15 cellular contexts compared by ENCODE assay signal in the genomic region with DNA sequence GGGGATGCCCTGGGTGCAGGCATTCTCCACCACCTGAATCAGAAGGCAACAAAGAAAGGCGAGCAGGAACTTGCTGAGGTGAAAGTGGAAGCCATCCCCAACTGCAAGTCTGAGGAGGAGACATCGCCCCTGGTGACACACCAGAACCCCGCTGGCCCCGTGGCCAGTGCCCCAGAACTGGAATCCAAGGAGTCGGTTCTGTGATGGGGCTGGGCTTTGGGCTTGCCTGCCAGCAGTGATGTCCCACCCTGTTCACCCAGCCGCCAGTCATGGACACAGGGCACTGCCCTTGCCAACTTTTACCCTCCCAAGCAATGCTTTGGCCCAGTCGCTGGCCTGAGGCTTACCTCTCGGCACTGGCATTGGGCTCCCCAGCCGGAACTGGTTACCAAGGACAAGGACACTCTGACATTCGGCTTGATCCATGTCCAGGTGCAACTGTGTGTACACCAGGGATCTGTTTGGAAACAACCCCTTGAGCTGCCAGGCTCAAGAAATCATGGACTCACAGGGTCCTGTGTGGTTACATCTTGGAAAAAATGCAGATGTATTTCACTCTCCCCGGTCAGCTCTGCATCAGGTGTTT. TPM values are rescaled to one million over a fixed set of nuclear protein-coding genes. Genes with fewer than 3 reads are reported as not detected.
DNase-seq lines count a peak whose midpoint lies in the region; ATAC-seq, FAIRE-seq and TF ChIP-seq lines count a peak whose summit lies in the region.
"Had no signal": no experiment of that assay in that cellular context is flagged by ENCODE, and none has a peak within 500 bp of the region (broad histone marks: within the 10 kb centered on the region; RNA-seq: fewer than 3 reads in every experiment).

No MANE protein-coding gene starts in this region.

- RAD21 ChIA-PET in GM12878 (lab: Charles Lee; ENCODE audit: unreplicated experiment): no interaction called here

- POLR2A ChIA-PET in GM12878 (lab: Charles Lee): no interaction called here

- H3K4me1 ChIP-seq in cardiac muscle cell (ENCODE audit: low read depth): peaks cover 13% of the 10 kb centered on the region
- peaks cover 19% of the 10 kb centered on the region for H3K4me1 ChIP-seq in GM12878 (ENCODE audit: control insufficient read depth, insufficient read depth, low read length)
- peaks cover 7% of the 10 kb centered on the region for H3K4me1 ChIP-seq in foreskin keratinocyte
- H3K4me1 ChIP-seq: HAP-1 had no signal

- no peak for DNase-seq in cardiac muscle cell (ENCODE audit: low read depth in 1 of 2, low spot score in 1 of 2)
- no peak for DNase-seq in Right ventricle myocardium inferior (ENCODE audit: missing footprints)
- DNase-seq in GM12878 (ENCODE audit: low read depth, low spot score): no peak
- peak; percentile 29 to 33 for DNase-seq in foreskin keratinocyte
- DNase-seq in stimulated activated naive B cell treated with anti-CD40 and anti-IgM and Interleukin-4, amounts not matched to agents 10 μg/mL and 1 μg/mL and 100 μg/mL, for 72 hours: no peak
- DNase-seq in Calu3: no peak
- no peak for DNase-seq in 8988T
- DNase-seq: C1 segment of cervical spinal cord; CD4-positive, alpha-beta T cell; DND-41; GDM1; GOT3 had no signal

- H3K36me3 Mint-ChIP-seq in stimulated activated naive B cell treated with anti-CD40 and anti-IgM and Interleukin-4, amounts not matched to agents 10 μg/mL and 1 μg/mL and 100 μg/mL, for 72 hours: peaks cover 77 to 90% of the 10 kb centered on the region in 2 donors
- peaks cover 4% of the 10 kb centered on the region for H3K36me3 Mint-ChIP-seq in Calu3 (ENCODE audit: insufficient read depth, unreplicated experiment)

- H3K27ac Mint-ChIP-seq in stimulated activated naive B cell treated with anti-CD40 and anti-IgM and Interleukin-4, amounts not matched to agents 10 μg/mL and 1 μg/mL and 100 μg/mL, for 72 hours: peak overlapping the region; percentile 75
- no peak overlapping the region for H3K27ac Mint-ChIP-seq in Calu3 (ENCODE audit: unreplicated experiment)
- H3K27ac Mint-ChIP-seq: B cell; CD4-positive, alpha-beta T cell had no signal

- H2AFZ ChIP-seq in GM12878 (ENCODE audit: control insufficient read depth, low read depth, low read length): no peak overlapping the region

- SMC1A ChIA-PET in GM12878 (lab: Charles Lee; ENCODE audit: uncharacterized antibody, unreplicated experiment): interaction anchor here (0.6 to 1.5 kb wide), 2 partner anchors 10 to 673 kb away, joined by 3 read pairs; no protein-coding TSS in a partner anchor

- H3K36me3 ChIP-seq in cardiac muscle cell (peaks cover 10% of the 10 kb centered on the region), GM12878 (ENCODE audit: control insufficient read depth in 2 of 2, insufficient read depth in 2 of 2, low read length in 1 of 2) (peaks cover 30 to 39% of the 10 kb centered on the region in 2 experiments)

- intact Hi-C loops in Right ventricle myocardium inferior (cut with DNase I) (no loop called here), GM12878 (cut with micrococcal nuclease; ENCODE audit: unreplicated experiment) (no loop called here), Calu3 (cut with micrococcal nuclease; ENCODE audit: unreplicated experiment) (no loop called here)

- H3K4me3 ChIP-seq in cardiac muscle cell (no peak overlapping the region), GM12878 (no peak overlapping the region)
- H3K4me3 ChIP-seq: HAP-1 had no signal

- BruUV-seq in GM12878 (replicated peaks; lab: Mats Ljungman, UMichigan) (no TSS peak), Calu3 (replicated peaks; lab: Mats Ljungman, UMichigan) (no TSS peak)

- no peaks in the 10 kb centered on the region for H3K27me3 Mint-ChIP-seq in stimulated activated naive B cell treated with anti-CD40 and anti-IgM and Interleukin-4, amounts not matched to agents 10 μg/mL and 1 μg/mL and 100 μg/mL, for 72 hours
- no peaks in the 10 kb centered on the region for H3K27me3 Mint-ChIP-seq in Calu3 (ENCODE audit: unreplicated experiment)
- H3K27me3 Mint-ChIP-seq: B cell; CD4-positive, alpha-beta T cell had no signal

- peak overlapping the region; percentile 34 for H3K27ac ChIP-seq in cardiac muscle cell
- no peak overlapping the region for H3K27ac ChIP-seq in GM12878 (ENCODE audit: control insufficient read depth, insufficient read depth)
- no peak overlapping the region for H3K27ac ChIP-seq in foreskin keratinocyte

- H3K27me3 ChIP-seq in cardiac muscle cell (no peaks in the 10 kb centered on the region), GM12878 (replicated peaks in 1 of 2; ENCODE audit: control insufficient read depth in 2 of 2, insufficient read depth in 2 of 2, low read length in 1 of 2) (no peaks in the 10 kb centered on the region), foreskin keratinocyte (no peaks in the 10 kb centered on the region)

- FAIRE-seq in GM12878 (lab: Jason Lieb, UNC): no peak
- FAIRE-seq: GM19239 had no signal

- H3K9ac ChIP-seq in GM12878 (ENCODE audit: control insufficient read depth, insufficient read depth, low read length): no peak overlapping the region

- TF ChIP-seq POLR2A in GM12878 (IDR thresholded peaks at IDR 0.05; ENCODE audit: low read depth, low read length): 0 out of 2 replicates have a peak, but pooled peaks have one; percentile 17

- WGBS in GM12878 (ENCODE audit: insufficient coverage, insufficient replicate concordance, low lambda C conversion rate, missing lambda C conversion rate): over 99% methylated on average over 11 of the region's 11 CpGs

- CTCF ChIA-PET in GM12878 (lab: Yijun Ruan, JAX) (no interaction called here), Calu3 (lab: Charles Lee) (no interaction called here)

- H3K9me3 Mint-ChIP-seq in stimulated activated naive B cell treated with anti-CD40 and anti-IgM and Interleukin-4, amounts not matched to agents 10 μg/mL and 1 μg/mL and 100 μg/mL, for 72 hours: peaks cover 0 to 4% of the 10 kb centered on the region in 2 donors
- no peaks in the 10 kb centered on the region for H3K9me3 Mint-ChIP-seq in Calu3 (ENCODE audit: low read depth, unreplicated experiment)
- H3K9me3 Mint-ChIP-seq: CD4-positive, alpha-beta T cell had no signal

- no peak overlapping the region for H3K4me2 ChIP-seq in GM12878 (ENCODE audit: control insufficient read depth, insufficient read depth)

- no peaks in the 10 kb centered on the region for H4K20me1 ChIP-seq in GM12878 (ENCODE audit: control insufficient read depth, insufficient read depth)

- H3K9me3 ChIP-seq in cardiac muscle cell (ENCODE audit: low read depth) (no peaks in the 10 kb centered on the region), GM12878 (replicated peaks; ENCODE audit: control insufficient read depth, insufficient read depth, low read length) (no peaks in the 10 kb centered on the region)
- H3K9me3 ChIP-seq: HAP-1 had no signal

- no peak overlapping the region for H3K4me3 Mint-ChIP-seq in stimulated activated naive B cell treated with anti-CD40 and anti-IgM and Interleukin-4, amounts not matched to agents 10 μg/mL and 1 μg/mL and 100 μg/mL, for 72 hours
- H3K4me3 Mint-ChIP-seq in Calu3 (ENCODE audit: low read depth, unreplicated experiment): no peak overlapping the region
- H3K4me3 Mint-ChIP-seq: B cell; CD4-positive, alpha-beta T cell had no signal

- no peak for TF ChIP-seq EP300 in GM12878 (IDR thresholded peaks at IDR 0.05; ENCODE audit: borderline replicate concordance in 1 of 2, control insufficient read depth in 1 of 2, low read depth in 2 of 2, low read length in 2 of 2)

- no peak for ATAC-seq in Right ventricle myocardium inferior
- ATAC-seq in GM12878: no peak
- no peak for ATAC-seq in foreskin keratinocyte
- ATAC-seq in stimulated activated naive B cell treated with anti-CD40 and anti-IgM and Interleukin-4, amounts not matched to agents 10 μg/mL and 1 μg/mL and 100 μg/mL, for 72 hours (replicated peaks): no peak

- H3K4me1 Mint-ChIP-seq in stimulated activated naive B cell treated with anti-CD40 and anti-IgM and Interleukin-4, amounts not matched to agents 10 μg/mL and 1 μg/mL and 100 μg/mL, for 72 hours: peaks cover 60 to 84% of the 10 kb centered on the region in 2 donors
- peaks cover 5% of the 10 kb centered on the region for H3K4me1 Mint-ChIP-seq in Calu3 (ENCODE audit: low read depth, unreplicated experiment)

- no peak for TF ChIP-seq CTCF in cardiac muscle cell (IDR thresholded peaks at IDR 0.05; ENCODE audit: low read depth, low read length)
- TF ChIP-seq CTCF in GM12878 (IDR thresholded peaks at IDR 0.05 in 2 of 3, conservative IDR thresholded peaks at IDR 0.05 in 1 of 3; ENCODE audit: control insufficient read depth in 2 of 3, extremely low read depth in 1 of 3, insufficient read depth in 1 of 3, low read depth in 3 of 3, low read length in 3 of 3): no peak
- no peak for TF ChIP-seq CTCF in foreskin keratinocyte (conservative IDR thresholded peaks at IDR 0.05)
- TF ChIP-seq CTCF in Calu3 (IDR thresholded peaks at IDR 0.05; ENCODE audit: unreplicated experiment): no peak

- no peaks in the 10 kb centered on the region for H3K79me2 ChIP-seq in GM12878 (ENCODE audit: control insufficient read depth, insufficient read depth, low read length)

- in situ Hi-C loops in GM12878 (cut with MboI): no loop called here

- no peak for TF ChIP-seq RAD21 in GM12878 (IDR thresholded peaks at IDR 0.05; ENCODE audit: insufficient read depth, low read depth, low read length)

RNA-seq across cellular contexts. Expression of a gene that starts 31.8 kb away (rescaled TPM):
- total RNA-seq in cardiac muscle cell (31.7 and 46.8 TPM in 2 replicates), Right ventricle myocardium inferior (6.5 TPM), GM12878 (2014; rRNA removed) (35.8 and 37.0 TPM in 2 replicates), GM12878 (2014; rRNA removed; fragmentation: Illumina TruSeq; extraction: Trizol) (23.2 and 23.8 TPM in 2 replicates), GM12878 (2021) (43.2 and 43.4 TPM in 2 replicates), foreskin keratinocyte (1.0 and 20.2 TPM in 2 replicates), Calu3 (2022) (15.4 and 22.9 TPM in 2 replicates)
- polyA plus RNA-seq in cardiac muscle cell (34.2 and 37.1 TPM in 2 replicates), GM12878 (2011; rRNA removed) (20.3 and 26.9 TPM in 2 replicates), GM12878 (2014; fragmentation: Illumina TruSeq; extraction: Trizol) (27.4 TPM in 2 replicates), GM12878 (2014; fragmentation: Nextera tagmentation; extraction: Ambion mirVana) (10 to 100 TPM; 10.8 to 13.9 TPM), GM12878 (2014; rRNA removed) (28.0 and 29.0 TPM in 2 replicates), GM12878 (2016; fragmentation: Nextera tagmentation; extraction: Ambion mirVana) (10 to 100 TPM; 32.6 to 37.2 TPM), foreskin keratinocyte (0.52 and 12.3 TPM in 2 replicates)
- total RNA-seq in GM12878 (2013; cell fraction: nucleolus; rRNA removed): 16.4 and 16.7 TPM in 2 replicates
- 24.9 TPM for polyA plus RNA-seq in GM12878 (2011; ENCODE audit: low read depth)
- 27.0 and 29.7 TPM in 2 replicates for polyA plus RNA-seq in GM12878 (2011; cell fraction: cytosol; rRNA removed)
- 30.5 and 33.0 TPM in 2 replicates for polyA plus RNA-seq in GM12878 (2011; cell fraction: nucleus; rRNA removed)
- polyA plus RNA-seq in GM12878 (2012): 27.7 and 31.8 TPM in 2 replicates
- 49.4 and 72.0 TPM in 2 replicates for polyA minus RNA-seq in GM12878 (2011; rRNA and poly(A)+ RNA removed)
- 22.5 and 26.3 TPM in 2 replicates for polyA minus RNA-seq in GM12878 (2011; cell fraction: cytosol; rRNA and poly(A)+ RNA removed)
- polyA minus RNA-seq in GM12878 (2011; cell fraction: nucleus; rRNA and poly(A)+ RNA removed): 12.0 and 23.5 TPM in 2 replicates

RNA-seq across cellular contexts. Expression of a gene that starts 35.2 kb away (rescaled TPM):
- total RNA-seq in cardiac muscle cell (17.2 and 28.3 TPM in 2 replicates), Right ventricle myocardium inferior (19.7 TPM), GM12878 (2014; rRNA removed) (6.9 and 7.6 TPM in 2 replicates), GM12878 (2014; rRNA removed; fragmentation: Illumina TruSeq; extraction: Trizol) (7.2 and 7.8 TPM in 2 replicates), GM12878 (2021) (10.8 and 11.1 TPM in 2 replicates), foreskin keratinocyte (5.4 and 5.8 TPM in 2 replicates), Calu3 (2022) (9.6 and 10.0 TPM in 2 replicates)
- polyA plus RNA-seq in cardiac muscle cell (17.6 and 29.4 TPM in 2 replicates), GM12878 (2011; rRNA removed) (6.2 and 6.5 TPM in 2 replicates), GM12878 (2014; fragmentation: Illumina TruSeq; extraction: Trizol) (7.6 and 7.7 TPM in 2 replicates), GM12878 (2014; fragmentation: Nextera tagmentation; extraction: Ambion mirVana) (1 to 10 TPM; 1.1 to 2.2 TPM), GM12878 (2014; rRNA removed) (6.1 and 6.5 TPM in 2 replicates), GM12878 (2016; fragmentation: Nextera tagmentation; extraction: Ambion mirVana) (10 to 100 TPM in 1 of 2 experiments, 1 to 10 TPM in 1; 9.7 to 11.1 TPM), foreskin keratinocyte (4.2 and 4.7 TPM in 2 replicates)
- total RNA-seq in GM12878 (2013; cell fraction: nucleolus; rRNA removed): 45.8 and 53.3 TPM in 2 replicates
- polyA plus RNA-seq in GM12878 (2011; ENCODE audit: low read depth): 2.7 TPM
- 4.2 and 4.8 TPM in 2 replicates for polyA plus RNA-seq in GM12878 (2011; cell fraction: cytosol; rRNA removed)
- 8.9 and 9.9 TPM in 2 replicates for polyA plus RNA-seq in GM12878 (2011; cell fraction: nucleus; rRNA removed)
- 4.8 and 6.5 TPM in 2 replicates for polyA plus RNA-seq in GM12878 (2012)
- 8.5 and 13.7 TPM in 2 replicates for polyA minus RNA-seq in GM12878 (2011; rRNA and poly(A)+ RNA removed)
- 2.7 and 4.9 TPM in 2 replicates for polyA minus RNA-seq in GM12878 (2011; cell fraction: cytosol; rRNA and poly(A)+ RNA removed)
- 8.3 and 10.1 TPM in 2 replicates for polyA minus RNA-seq in GM12878 (2011; cell fraction: nucleus; rRNA and poly(A)+ RNA removed)

Comparison
In these comparisons a context has a peak if more than half of its experiments do, and no peak if none do; other contexts are left out.
1. DNase-seq: peak in foreskin keratinocyte (2 of 2); none in cardiac muscle cell (0 of 2), Right ventricle myocardium inferior (single experiment), GM12878 (single experiment), stimulated activated naive B cell treated with anti-CD40 and anti-IgM and Interleukin-4, amounts not matched to agents 10 μg/mL and 1 μg/mL and 100 μg/mL, for 72 hours (single experiment), Calu3 (single experiment) and 8988T (single experiment).